1 cellular context compared by ENCODE assay signal in the genomic region with DNA sequence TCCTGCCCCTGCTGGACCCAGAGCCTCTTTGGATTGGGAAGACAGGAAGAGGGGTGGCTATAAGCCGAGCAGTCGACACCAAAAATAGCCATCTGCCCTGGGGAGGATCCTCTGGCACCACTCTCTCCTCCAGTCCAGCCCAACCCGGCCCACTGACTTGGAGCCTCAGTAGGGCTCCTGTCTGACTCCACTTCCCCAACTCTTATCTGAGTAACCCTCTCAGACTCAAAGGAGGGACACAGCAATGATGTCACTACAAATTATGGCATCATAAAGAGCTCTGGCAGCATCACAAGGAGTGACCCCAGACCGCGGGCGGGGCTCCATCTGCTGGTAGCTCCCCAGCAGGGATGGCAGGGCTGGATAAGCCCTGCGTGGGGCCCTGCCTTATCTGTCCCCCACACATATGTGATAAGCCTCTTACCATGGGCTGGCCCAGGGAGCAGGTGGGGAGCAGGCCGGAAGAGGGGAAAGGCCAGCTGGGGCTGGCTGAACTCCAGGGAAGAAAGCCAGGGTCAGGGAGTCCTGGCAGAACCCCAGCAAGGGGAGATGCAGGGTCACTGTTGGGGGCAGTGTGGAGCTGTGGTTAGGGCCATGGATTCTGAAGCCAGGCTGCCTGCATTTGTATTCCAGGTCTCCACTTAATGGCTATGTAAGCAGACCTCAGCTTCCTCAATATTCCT.
A peak's percentile ranks its signal among the peaks of the same experiment; 100 is the strongest.
TF ChIP-seq lines count a peak whose summit lies in the region.

No MANE protein-coding gene starts in this region.

TF ChIP-seq in K562, 482 proteins besides CTCF, POLR2A, EP300 and RAD21 (continued from another document and continues in another):
- TF ChIP-seq THAP7 (CRISPR knock-in tag; IDR thresholded peaks at IDR 0.05) (0 out of 2 replicates have a peak, but pooled peaks have one; percentile 68), ZNF395 (CRISPR knock-in tag; IDR thresholded peaks at IDR 0.05) (peak; percentile 100), ZFP36 (IDR thresholded peaks at IDR 0.05; ENCODE audit: low read depth, low read length, partially characterized antibody) (peak; percentile 43), TFE3 (CRISPR knock-in tag; IDR thresholded peaks at IDR 0.05) (0 out of 2 replicates have a peak, but pooled peaks have one; percentile 6), HMGN3 (IDR thresholded peaks at IDR 0.05; ENCODE audit: borderline replicate concordance, extremely low read depth, insufficient read length, low read depth, low read length) (peak; percentile 100), STAG1 (CRISPR knock-in tag; IDR thresholded peaks at IDR 0.05; ENCODE audit: borderline replicate concordance) (no peak), BRF1 (IDR thresholded peaks at IDR 0.05; ENCODE audit: borderline replicate concordance, extremely low read depth, insufficient read length) (no peak), BCL6 (CRISPR knock-in tag; IDR thresholded peaks at IDR 0.05) (peak; percentile 96), E2F6 (IDR thresholded peaks at IDR 0.05; ENCODE audit: borderline replicate concordance in 1 of 2, extremely low read depth in 1 of 2, insufficient read depth in 1 of 2, insufficient read length in 1 of 2, low read depth in 1 of 2, low read length in 1 of 2, poor library complexity in 1 of 2, severe bottlenecking in 1 of 2) (no peak), CHAMP1 (IDR thresholded peaks at IDR 0.05) (no peak; the same call in 1 of the 2 replicates), NONO (IDR thresholded peaks at IDR 0.05; ENCODE audit: low read depth in 2 of 2, low read length in 1 of 2) (peak in 1 of 2 experiments; percentile 97; a peak in 2 of 4 replicates), TEAD4 (IDR thresholded peaks at IDR 0.05; ENCODE audit: low read length) (peak; percentile 100), TEAD4 (CRISPR knock-in tag; IDR thresholded peaks at IDR 0.05; ENCODE audit: borderline replicate concordance) (no peak), ZNF444 (CRISPR knock-in tag; IDR thresholded peaks at IDR 0.05) (peak; percentile 92), ZNF140 (CRISPR knock-in tag; IDR thresholded peaks at IDR 0.05) (no peak), CEBPZ (IDR thresholded peaks at IDR 0.05; ENCODE audit: borderline replicate concordance, low read depth, low read length) (no peak), ZNF143 (CRISPR knock-in tag; IDR thresholded peaks at IDR 0.05) (no peak), YY1 (IDR thresholded peaks at IDR 0.05; ENCODE audit: borderline replicate concordance in 1 of 3, control insufficient read depth in 1 of 3, extremely low read depth in 1 of 3, insufficient read depth in 3 of 3, insufficient read length in 1 of 3, insufficient replicate concordance in 2 of 3, low read depth in 1 of 3, low read length in 2 of 3) (peak in 1 of 3 experiments; percentile 58), MEF2A (IDR thresholded peaks at IDR 0.05; ENCODE audit: control insufficient read depth, low read depth, low read length) (peak; percentile 67; the same call in 1 of the 2 replicates), ZNF766 (CRISPR knock-in tag; conservative IDR thresholded peaks at IDR 0.05) (peak; percentile 100), USF1 (CRISPR knock-in tag; IDR thresholded peaks at IDR 0.05) (no peak), MEIS2 (IDR thresholded peaks at IDR 0.05; ENCODE audit: partially characterized antibody) (peak; percentile 74), FOS (IDR thresholded peaks at IDR 0.05; ENCODE audit: extremely low read depth, insufficient read length) (no peak), NFE2 (IDR thresholded peaks at IDR 0.05; ENCODE audit: low read depth) (peak; percentile 68), NCOA4 (IDR thresholded peaks at IDR 0.05; ENCODE audit: partially characterized antibody) (peak; percentile 50), POLR3G (IDR thresholded peaks at IDR 0.05; ENCODE audit: extremely low read depth, insufficient read length, insufficient replicate concordance) (no peak), COPS2 (conservative IDR thresholded peaks at IDR 0.05) (no peak), ETV5 (CRISPR knock-in tag; IDR thresholded peaks at IDR 0.05; ENCODE audit: low read depth) (peak; percentile 100), SRSF9 (IDR thresholded peaks at IDR 0.05; ENCODE audit: borderline replicate concordance, low read depth, low read length) (no peak), DNMT1 (IDR thresholded peaks at IDR 0.05) (no peak), PHB2 (IDR thresholded peaks at IDR 0.05; ENCODE audit: low read depth) (peak; percentile 98), RHOXF2B (CRISPR knock-in tag; conservative IDR thresholded peaks at IDR 0.05) (no peak), ZFPM2 (CRISPR knock-in tag; IDR thresholded peaks at IDR 0.05) (no peak)
- TF ChIP-seq, protein P1, sequence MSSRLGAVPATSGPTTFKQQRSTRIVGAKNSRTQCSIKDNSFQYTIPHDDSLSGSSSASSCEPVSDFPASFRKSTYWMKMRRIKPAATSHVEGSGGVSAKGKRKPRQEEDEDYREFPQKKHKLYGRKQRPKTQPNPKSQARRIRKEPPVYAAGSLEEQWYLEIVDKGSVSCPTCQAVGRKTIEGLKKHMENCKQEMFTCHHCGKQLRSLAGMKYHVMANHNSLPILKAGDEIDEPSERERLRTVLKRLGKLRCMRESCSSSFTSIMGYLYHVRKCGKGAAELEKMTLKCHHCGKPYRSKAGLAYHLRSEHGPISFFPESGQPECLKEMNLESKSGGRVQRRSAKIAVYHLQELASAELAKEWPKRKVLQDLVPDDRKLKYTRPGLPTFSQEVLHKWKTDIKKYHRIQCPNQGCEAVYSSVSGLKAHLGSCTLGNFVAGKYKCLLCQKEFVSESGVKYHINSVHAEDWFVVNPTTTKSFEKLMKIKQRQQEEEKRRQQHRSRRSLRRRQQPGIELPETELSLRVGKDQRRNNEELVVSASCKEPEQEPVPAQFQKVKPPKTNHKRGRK (tag; IDR thresholded peaks at IDR 0.05), result no peak
- TF ChIP-seq, protein P2, sequence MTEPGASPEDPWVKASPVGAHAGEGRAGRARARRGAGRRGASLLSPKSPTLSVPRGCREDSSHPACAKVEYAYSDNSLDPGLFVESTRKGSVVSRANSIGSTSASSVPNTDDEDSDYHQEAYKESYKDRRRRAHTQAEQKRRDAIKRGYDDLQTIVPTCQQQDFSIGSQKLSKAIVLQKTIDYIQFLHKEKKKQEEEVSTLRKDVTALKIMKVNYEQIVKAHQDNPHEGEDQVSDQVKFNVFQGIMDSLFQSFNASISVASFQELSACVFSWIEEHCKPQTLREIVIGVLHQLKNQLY (CRISPR knock-in tag; conservative IDR thresholded peaks at IDR 0.05), result peak in 1 of 2 experiments; percentile 76; a peak in 1 of 4 replicates
- TF ChIP-seq, protein P3, sequence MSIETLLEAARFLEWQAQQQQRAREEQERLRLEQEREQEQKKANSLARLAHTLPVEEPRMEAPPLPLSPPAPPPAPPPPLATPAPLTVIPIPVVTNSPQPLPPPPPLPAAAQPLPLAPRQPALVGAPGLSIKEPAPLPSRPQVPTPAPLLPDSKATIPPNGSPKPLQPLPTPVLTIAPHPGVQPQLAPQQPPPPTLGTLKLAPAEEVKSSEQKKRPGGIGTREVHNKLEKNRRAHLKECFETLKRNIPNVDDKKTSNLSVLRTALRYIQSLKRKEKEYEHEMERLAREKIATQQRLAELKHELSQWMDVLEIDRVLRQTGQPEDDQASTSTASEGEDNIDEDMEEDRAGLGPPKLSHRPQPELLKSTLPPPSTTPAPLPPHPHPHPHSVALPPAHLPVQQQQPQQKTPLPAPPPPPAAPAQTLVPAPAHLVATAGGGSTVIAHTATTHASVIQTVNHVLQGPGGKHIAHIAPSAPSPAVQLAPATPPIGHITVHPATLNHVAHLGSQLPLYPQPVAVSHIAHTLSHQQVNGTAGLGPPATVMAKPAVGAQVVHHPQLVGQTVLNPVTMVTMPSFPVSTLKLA (conservative IDR thresholded peaks at IDR 0.05), result peak; percentile 83 to 92
- TF ChIP-seq, protein P4, sequence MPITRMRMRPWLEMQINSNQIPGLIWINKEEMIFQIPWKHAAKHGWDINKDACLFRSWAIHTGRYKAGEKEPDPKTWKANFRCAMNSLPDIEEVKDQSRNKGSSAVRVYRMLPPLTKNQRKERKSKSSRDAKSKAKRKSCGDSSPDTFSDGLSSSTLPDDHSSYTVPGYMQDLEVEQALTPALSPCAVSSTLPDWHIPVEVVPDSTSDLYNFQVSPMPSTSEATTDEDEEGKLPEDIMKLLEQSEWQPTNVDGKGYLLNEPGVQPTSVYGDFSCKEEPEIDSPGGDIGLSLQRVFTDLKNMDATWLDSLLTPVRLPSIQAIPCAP (CRISPR knock-in tag; IDR thresholded peaks at IDR 0.05; ENCODE audit: borderline replicate concordance), result no peak
